Comparison of ENCODE assay signal across 1 cellular context in the genomic region with DNA sequence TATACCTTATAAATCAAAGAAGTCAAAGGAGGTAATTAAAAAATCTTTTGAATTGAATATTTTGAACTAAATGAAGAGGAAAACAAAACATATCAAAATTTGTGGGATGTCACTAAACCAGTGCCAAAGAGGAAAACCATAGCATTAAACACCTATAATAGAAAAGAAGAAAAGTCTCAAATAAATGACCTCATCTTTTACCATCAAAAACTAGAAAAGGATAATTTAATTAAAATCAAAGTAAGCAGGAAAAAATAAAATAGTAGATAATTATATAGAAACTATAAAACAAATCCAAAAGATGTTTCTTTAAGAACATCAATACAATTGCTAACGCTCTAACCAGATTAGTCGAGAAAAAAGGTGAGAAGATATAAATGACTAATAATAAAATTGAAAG.
A peak's percentile ranks its signal among the peaks of the same experiment; 100 is the strongest.
TF ChIP-seq lines count a peak whose summit lies in the region.

No MANE protein-coding gene starts in this region.

TF ChIP-seq in HepG2, 621 proteins besides CTCF, POLR2A, EP300 and RAD21:
- TF ChIP-seq PRPF4 (IDR thresholded peaks at IDR 0.05; ENCODE audit: low read depth, low read length, poor library complexity, severe bottlenecking) (no peak), ATF7 (IDR thresholded peaks at IDR 0.05) (peak; percentile 76), ATF7 (CRISPR knock-in tag; IDR thresholded peaks at IDR 0.05) (no peak)
